ENCODE assay signal across 2 cellular contexts in the genomic region with DNA sequence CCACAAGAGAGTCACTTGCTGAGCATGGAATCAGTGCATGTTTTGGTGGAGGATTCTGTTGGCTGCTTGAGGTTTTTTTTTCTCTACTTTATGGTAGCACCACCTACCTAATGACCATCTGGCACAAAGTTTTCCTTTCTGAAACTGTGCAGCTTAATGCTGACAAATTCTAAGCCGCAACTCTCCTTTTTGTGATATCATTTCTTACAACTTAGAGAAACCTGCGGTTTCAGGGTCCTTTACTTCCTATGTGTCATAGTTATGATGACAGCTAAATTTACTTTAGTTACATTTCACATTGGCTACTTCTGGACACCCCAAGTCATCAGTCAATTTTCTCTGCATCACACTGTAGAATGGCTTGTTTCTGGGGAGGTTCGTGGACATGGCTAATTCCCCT.
TF ChIP-seq lines count a peak whose summit lies in the region.

No MANE protein-coding gene starts in this region.

TF ChIP-seq in SK-N-SH treated with all-trans-retinoic acid at 6 μM for 48 hours, 23 proteins besides CTCF, POLR2A, EP300 and RAD21 (continued from another document):
- TF ChIP-seq, protein P1, sequence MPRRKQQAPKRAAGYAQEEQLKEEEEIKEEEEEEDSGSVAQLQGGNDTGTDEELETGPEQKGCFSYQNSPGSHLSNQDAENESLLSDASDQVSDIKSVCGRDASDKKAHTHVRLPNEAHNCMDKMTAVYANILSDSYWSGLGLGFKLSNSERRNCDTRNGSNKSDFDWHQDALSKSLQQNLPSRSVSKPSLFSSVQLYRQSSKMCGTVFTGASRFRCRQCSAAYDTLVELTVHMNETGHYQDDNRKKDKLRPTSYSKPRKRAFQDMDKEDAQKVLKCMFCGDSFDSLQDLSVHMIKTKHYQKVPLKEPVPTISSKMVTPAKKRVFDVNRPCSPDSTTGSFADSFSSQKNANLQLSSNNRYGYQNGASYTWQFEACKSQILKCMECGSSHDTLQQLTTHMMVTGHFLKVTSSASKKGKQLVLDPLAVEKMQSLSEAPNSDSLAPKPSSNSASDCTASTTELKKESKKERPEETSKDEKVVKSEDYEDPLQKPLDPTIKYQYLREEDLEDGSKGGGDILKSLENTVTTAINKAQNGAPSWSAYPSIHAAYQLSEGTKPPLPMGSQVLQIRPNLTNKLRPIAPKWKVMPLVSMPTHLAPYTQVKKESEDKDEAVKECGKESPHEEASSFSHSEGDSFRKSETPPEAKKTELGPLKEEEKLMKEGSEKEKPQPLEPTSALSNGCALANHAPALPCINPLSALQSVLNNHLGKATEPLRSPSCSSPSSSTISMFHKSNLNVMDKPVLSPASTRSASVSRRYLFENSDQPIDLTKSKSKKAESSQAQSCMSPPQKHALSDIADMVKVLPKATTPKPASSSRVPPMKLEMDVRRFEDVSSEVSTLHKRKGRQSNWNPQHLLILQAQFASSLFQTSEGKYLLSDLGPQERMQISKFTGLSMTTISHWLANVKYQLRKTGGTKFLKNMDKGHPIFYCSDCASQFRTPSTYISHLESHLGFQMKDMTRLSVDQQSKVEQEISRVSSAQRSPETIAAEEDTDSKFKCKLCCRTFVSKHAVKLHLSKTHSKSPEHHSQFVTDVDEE (CRISPR knock-in tag; IDR thresholded peaks at IDR 0.05): no peak
- TF ChIP-seq TCF4 (CRISPR knock-in tag; IDR thresholded peaks at IDR 0.05; ENCODE audit: borderline replicate concordance): no peak
- TF ChIP-seq, protein P2, sequence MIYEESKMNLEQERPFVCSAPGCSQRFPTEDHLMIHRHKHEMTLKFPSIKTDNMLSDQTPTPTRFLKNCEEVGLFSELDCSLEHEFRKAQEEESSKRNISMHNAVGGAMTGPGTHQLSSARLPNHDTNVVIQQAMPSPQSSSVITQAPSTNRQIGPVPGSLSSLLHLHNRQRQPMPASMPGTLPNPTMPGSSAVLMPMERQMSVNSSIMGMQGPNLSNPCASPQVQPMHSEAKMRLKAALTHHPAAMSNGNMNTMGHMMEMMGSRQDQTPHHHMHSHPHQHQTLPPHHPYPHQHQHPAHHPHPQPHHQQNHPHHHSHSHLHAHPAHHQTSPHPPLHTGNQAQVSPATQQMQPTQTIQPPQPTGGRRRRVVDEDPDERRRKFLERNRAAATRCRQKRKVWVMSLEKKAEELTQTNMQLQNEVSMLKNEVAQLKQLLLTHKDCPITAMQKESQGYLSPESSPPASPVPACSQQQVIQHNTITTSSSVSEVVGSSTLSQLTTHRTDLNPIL (CRISPR knock-in tag; IDR thresholded peaks at IDR 0.05; ENCODE audit: low read depth): no peak

TF ChIP-seq in SK-N-SH, 30 proteins besides CTCF, POLR2A, EP300 and RAD21 (continued from another document):
- TF ChIP-seq, protein P3, sequence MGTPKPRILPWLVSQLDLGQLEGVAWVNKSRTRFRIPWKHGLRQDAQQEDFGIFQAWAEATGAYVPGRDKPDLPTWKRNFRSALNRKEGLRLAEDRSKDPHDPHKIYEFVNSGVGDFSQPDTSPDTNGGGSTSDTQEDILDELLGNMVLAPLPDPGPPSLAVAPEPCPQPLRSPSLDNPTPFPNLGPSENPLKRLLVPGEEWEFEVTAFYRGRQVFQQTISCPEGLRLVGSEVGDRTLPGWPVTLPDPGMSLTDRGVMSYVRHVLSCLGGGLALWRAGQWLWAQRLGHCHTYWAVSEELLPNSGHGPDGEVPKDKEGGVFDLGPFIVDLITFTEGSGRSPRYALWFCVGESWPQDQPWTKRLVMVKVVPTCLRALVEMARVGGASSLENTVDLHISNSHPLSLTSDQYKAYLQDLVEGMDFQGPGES (IDR thresholded peaks at IDR 0.05; ENCODE audit: low read depth, low read length): no peak
